In genomic region chr3:186361246-186361611, GRCh38 we compare ENCODE assay signal across 10 cellular contexts. TPM values are rescaled to one million over a fixed set of nuclear protein-coding genes. Genes with fewer than 3 reads are reported as not detected.
DNase-seq lines count a peak whose midpoint lies in the region; TF ChIP-seq lines count a peak whose summit lies in the region.
"Had no signal": no experiment of that assay in that cellular context is flagged by ENCODE, and none has a peak within 500 bp of the region (broad histone marks: within the 10 kb centered on the region; RNA-seq: fewer than 3 reads in every experiment).

No MANE protein-coding gene starts in this region.

- no peaks in the 10 kb centered on the region for H3K9me3 ChIP-seq in ES-I3 (ENCODE audit: control insufficient read depth, insufficient read depth, low read length)
- no peaks in the 10 kb centered on the region for H3K9me3 ChIP-seq in NT2/D1 (ENCODE audit: insufficient read depth, low read length)
- no peaks in the 10 kb centered on the region for H3K9me3 ChIP-seq in prostate gland

- H3K4me3 ChIP-seq in NT2/D1 (ENCODE audit: insufficient read length, low read depth): peak overlapping the region; percentile 47
- peak overlapping the region; percentile 25 to 32 for H3K4me3 ChIP-seq in prostate gland

- in situ Hi-C loops in KBM-7 (cut with MboI; ENCODE audit: low pct_unique_long_range_greater_than_20kb, low sequenced_read_pairs): no loop called here

- no peak for TF ChIP-seq CTCF in prostate gland (IDR thresholded peaks at IDR 0.05)

- TF ChIP-seq POLR2A in prostate gland (IDR thresholded peaks at IDR 0.05): no peak

- H3K36me3 ChIP-seq in ES-I3 (ENCODE audit: insufficient read depth, low read length) (no peaks in the 10 kb centered on the region), NT2/D1 (ENCODE audit: insufficient read depth, insufficient read length, low read length) (no peaks in the 10 kb centered on the region), prostate gland (no peaks in the 10 kb centered on the region)

- H3K9ac ChIP-seq in ES-I3 (ENCODE audit: low read depth, low read length) (peak overlapping the region; percentile 53; the same call in 1 of the 2 replicates), NT2/D1 (ENCODE audit: insufficient read length, low read depth) (peak overlapping the region; percentile 68)

- H3K27ac ChIP-seq in prostate gland: no peak overlapping the region

- H3K27me3 ChIP-seq in NT2/D1 (ENCODE audit: insufficient read depth, insufficient read length) (peaks cover 55% of the 10 kb centered on the region), prostate gland (replicated peaks; ENCODE audit: insufficient read depth) (peaks cover 7% of the 10 kb centered on the region)

- DNase-seq in NT2/D1 (ENCODE audit: low read depth, low spot score): no peak
- peak; percentile 36 for DNase-seq in germinal center (ENCODE audit: low spot score)
- no peak for DNase-seq in prostate gland (ENCODE audit: low spot score)
- DNase-seq in KBM-7: no peak
- DNase-seq in NCI-H2227 (lab: John Stamatoyannopoulos, UW; ENCODE audit: unreplicated experiment): no peak
- DNase-seq in kidney glomerular epithelial cell (lab: John Stamatoyannopoulos, UW): no peak
- DNase-seq in NCI-H1092 treated with DMSO at 0.1 percent for 48 hours (lab: John Stamatoyannopoulos, UW): no peak

- H3K4me1 ChIP-seq in ES-I3 (ENCODE audit: insufficient read depth, low read length): no peaks in the 10 kb centered on the region
- peaks cover 7% of the 10 kb centered on the region for H3K4me1 ChIP-seq in NT2/D1 (ENCODE audit: insufficient read depth, insufficient read length)
- H3K4me1 ChIP-seq in prostate gland (replicated peaks): no peaks in the 10 kb centered on the region

- 3% methylated on average over 19 of the region's 19 CpGs for WGBS in prostate gland

- intact Hi-C loops in prostate gland (cut with DNase I): loop anchor here (5.0 kb wide), 1 partner anchor 51 kb away; no protein-coding TSS in a partner anchor

RNA-seq across cellular contexts. Expression of gene DGKG, which starts 0.8 kb away (rescaled TPM):
- total RNA-seq in prostate gland: 1 to 10 TPM; 1.2 to 2.2 TPM
- total RNA-seq: bronchial epithelial cell, lung microvascular endothelial cell had no signal
